Comparison of ENCODE assay signal across 19 cellular contexts in genomic region chr20:24738058-24738775, GRCh38.
"Had no signal": no experiment of that assay in that cellular context is flagged by ENCODE, and none has a peak within 500 bp of the region (broad histone marks: within the 10 kb centered on the region; RNA-seq: fewer than 3 reads in every experiment).

No MANE protein-coding gene starts in this region.

- DNase-seq: activated CD4-positive, alpha-beta T cell treated with anti-CD3 and anti-CD28 coated beads, Interleukin-2, amount 50 U/mL, for 48 hours; activated gamma-delta T cell; foreskin fibroblast; heart right ventricle; islet precursor cell; left cardiac atrium; occipital lobe; posterior cingulate gyrus; right lobe of liver; small intestine; stimulated activated CD4-positive, alpha-beta T cell treated with anti-CD3 and anti-CD28 coated beads, Interleukin-2, amount 100 ng/mL, for 24 hours; T1000 had no signal

- H3K9me3 ChIP-seq: heart right ventricle, right lobe of liver, thoracic aorta had no signal

- H3K27me3 Mint-ChIP-seq: memory B cell; stimulated activated memory B cell treated with anti-CD40 and anti-IgM and Interleukin-4, amounts not matched to agents 10 μg/mL and 1 μg/mL and 100 μg/mL, for 72 hours; type B pancreatic cell had no signal

- H3K4me1 ChIP-seq: heart right ventricle, right lobe of liver had no signal

- H3K36me3 ChIP-seq: heart right ventricle, right lobe of liver, thoracic aorta had no signal

- H3K4me3 Mint-ChIP-seq: type B pancreatic cell, WTC11 had no signal

- ATAC-seq: left cardiac atrium; stimulated activated memory B cell treated with anti-CD40 and anti-IgM and Interleukin-4, amounts not matched to agents 10 μg/mL and 1 μg/mL and 100 μg/mL, for 72 hours; WTC11 had no signal

- H3K27me3 ChIP-seq: right lobe of liver had no signal

- H3K4me3 ChIP-seq: heart right ventricle, right lobe of liver, thoracic aorta had no signal

- H3K9me3 Mint-ChIP-seq: activated naive CD4-positive, alpha-beta T cell treated with anti-CD3 and anti-CD28 coated beads, Interleukin-2, amount 50 U/mL, for 72 hours; activated T-helper 1 cell treated with anti-CD3 and anti-CD28 coated beads, Interleukin-12 subunit alpha, Interleukin-12 subunit beta, Interleukin-2, Interleukin-4 antibody, amounts not matched to agents 30 ng/mL and 10 ng/mL and 1 ng/mL, durations not matched to agents 14 hours and 24 hours and 36 hours; memory B cell; stimulated activated memory B cell treated with anti-CD40 and anti-IgM and Interleukin-4, amounts not matched to agents 10 μg/mL and 1 μg/mL and 100 μg/mL, for 72 hours; type B pancreatic cell; WTC11 had no signal

- H3K27ac ChIP-seq: heart right ventricle, right lobe of liver, thoracic aorta had no signal

- H3K36me3 Mint-ChIP-seq: activated naive CD4-positive, alpha-beta T cell treated with anti-CD3 and anti-CD28 coated beads, Interleukin-2, amount 50 U/mL, for 72 hours; memory B cell; stimulated activated memory B cell treated with anti-CD40 and anti-IgM and Interleukin-4, amounts not matched to agents 10 μg/mL and 1 μg/mL and 100 μg/mL, for 72 hours; type B pancreatic cell; WTC11 had no signal

- H3K27ac Mint-ChIP-seq: memory B cell, type B pancreatic cell, WTC11 had no signal
